Comparison of ENCODE assay signal across 9 cellular contexts in the genomic region with DNA sequence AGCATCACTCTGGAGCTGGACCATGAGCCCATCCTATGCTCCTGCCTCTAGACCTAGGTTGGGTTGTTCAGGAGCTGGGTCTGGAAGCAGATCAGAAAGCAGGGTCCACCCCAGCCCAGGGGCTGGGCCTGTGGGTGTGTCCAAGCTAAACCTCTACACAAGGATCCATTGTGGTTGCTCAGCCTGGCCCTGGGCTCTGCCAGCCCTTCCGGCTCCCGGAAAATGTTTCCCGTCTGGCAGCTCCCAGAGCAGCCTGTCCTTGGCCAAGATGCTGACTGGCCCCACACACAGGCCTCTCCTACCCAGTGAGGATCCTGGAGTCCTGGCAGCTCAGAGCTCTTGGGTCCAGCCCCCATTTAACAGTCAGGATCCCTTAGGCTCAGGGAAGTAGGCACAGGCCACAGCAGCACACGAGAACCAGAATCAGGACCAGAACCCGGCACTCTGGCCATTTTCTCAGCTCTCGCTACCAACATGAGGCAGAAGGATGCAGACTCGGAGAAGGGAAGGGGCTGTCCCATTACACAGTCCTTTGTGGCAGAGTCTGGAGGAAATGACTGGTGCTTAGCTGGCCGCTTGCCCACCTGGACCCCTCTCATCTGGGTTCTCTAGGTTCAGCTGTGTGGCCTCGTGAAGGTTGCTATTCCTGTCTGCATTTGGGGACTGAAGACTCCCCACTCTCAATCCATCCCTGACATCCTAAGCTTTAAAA. TPM values are rescaled to one million over a fixed set of nuclear protein-coding genes. Genes with fewer than 3 reads are reported as not detected.
DNase-seq lines count a peak whose midpoint lies in the region; ATAC-seq and TF ChIP-seq lines count a peak whose summit lies in the region.
"Had no signal": no experiment of that assay in that cellular context is flagged by ENCODE, and none has a peak within 500 bp of the region (broad histone marks: within the 10 kb centered on the region; RNA-seq: fewer than 3 reads in every experiment).

No MANE protein-coding gene starts in this region.

- DNase-seq in COLO829 (ENCODE audit: low spot score): peak; percentile 67
- DNase-seq in PC-9: no peak
- peak in 8 of 10 donors; percentile 8 to 92 (median 44) for DNase-seq in posterior cingulate gyrus
- DNase-seq in NOMO-1 treated with DMSO at 0.1 percent for 48 hours (lab: John Stamatoyannopoulos, UW; ENCODE audit: unreplicated experiment): no peak
- no peak for DNase-seq in Kasumi-1 (lab: John Stamatoyannopoulos, UW)
- no peak for DNase-seq in kidney tubule cell (ENCODE audit: low spot score)
- DNase-seq: NCI-H187 treated with DMSO at 0.1 percent for 48 hours had no signal

- H3K4me3 ChIP-seq in PC-9 (no peak overlapping the region), gastroesophageal sphincter (no peak overlapping the region)

- peaks cover 5% of the 10 kb centered on the region; the same call in 1 of the 2 replicates for H3K9me3 ChIP-seq in PC-9 (ENCODE audit: insufficient read depth, low read depth)
- no peaks in the 10 kb centered on the region for H3K9me3 ChIP-seq in gastroesophageal sphincter

- H4K20me1 ChIP-seq in PC-9 (ENCODE audit: insufficient read depth): no peaks in the 10 kb centered on the region

- TF ChIP-seq EP300 in gastroesophageal sphincter (IDR thresholded peaks at IDR 0.05): no peak

- H3K4me2 ChIP-seq in PC-9: 0 out of 2 replicates have a peak overlapping the region, but pooled peaks have one; percentile 28

- no peak overlapping the region for H2AFZ ChIP-seq in PC-9

- H3K27me3 ChIP-seq in PC-9 (ENCODE audit: insufficient read depth, low read depth) (no peaks in the 10 kb centered on the region), gastroesophageal sphincter (no peaks in the 10 kb centered on the region)

- no peaks in the 10 kb centered on the region for H3K9me2 ChIP-seq in PC-9 (ENCODE audit: insufficient read depth)

- H3K79me2 ChIP-seq in PC-9 (ENCODE audit: low read depth): no peaks in the 10 kb centered on the region

- H3K36me3 ChIP-seq in PC-9 (ENCODE audit: low read depth) (no peaks in the 10 kb centered on the region), gastroesophageal sphincter (no peaks in the 10 kb centered on the region)

- H3K4me1 ChIP-seq in PC-9 (replicated peaks; ENCODE audit: insufficient read depth) (peaks cover 22% of the 10 kb centered on the region), gastroesophageal sphincter (peaks cover 0 to 39% (median 16%) of the 10 kb centered on the region in 3 donors)

- BruUV-seq in PC-9 (replicated peaks; lab: Mats Ljungman, UMichigan): no TSS peak

- peaks cover 10% of the 10 kb centered on the region; the same call in 1 of the 2 replicates for H3F3A ChIP-seq in PC-9 (ENCODE audit: insufficient read depth, low read depth)

- H3K27ac ChIP-seq in PC-9 (no peak overlapping the region), gastroesophageal sphincter (peak overlapping the region in 3 of 4 donors; percentile 54 to 76 (median 64))

- ATAC-seq in gastroesophageal sphincter (peak; percentile 64), GM19395 (IDR thresholded peaks at IDR 0.05; ENCODE audit: unreplicated experiment) (no peak)

- WGBS in gastroesophageal sphincter (ENCODE audit: low coverage in 1 of 2), 2 donors: no CpG with 5 or more reads among the region's 9 CpGs

- no peak for TF ChIP-seq CTCF in PC-9 (conservative IDR thresholded peaks at IDR 0.05)
- no peak for TF ChIP-seq CTCF in gastroesophageal sphincter (IDR thresholded peaks at IDR 0.05)

- POLR2A ChIA-PET in PC-9 (lab: Charles Lee; ENCODE audit: unreplicated experiment): interaction anchor here (0.6 kb wide), 1 partner anchor 25 kb away, joined by 8 read pairs; no protein-coding TSS in a partner anchor

- intact Hi-C loops in PC-9 (cut with micrococcal nuclease; ENCODE audit: unreplicated experiment) (loop anchor here (1.0 to 2.0 kb wide), 7 partner anchors 35 to 707 kb away; a partner anchor contains a TSS), posterior cingulate gyrus (cut with DNase I) (loop anchor here (1.0 to 5.0 kb wide), 3 partner anchors 35 to 452 kb away; a partner anchor contains a TSS)

- no peak for TF ChIP-seq POLR2A in gastroesophageal sphincter (IDR thresholded peaks at IDR 0.05)

- CTCF ChIA-PET in PC-9 (lab: Charles Lee): interaction anchor here (0.5 to 4.2 kb wide), 21 partner anchors 9 to 706 kb away, joined by 3 to 22 read pairs (median 4); no protein-coding TSS in a partner anchor

RNA-seq across cellular contexts. Expression of a gene that starts 35.4 kb away (rescaled TPM):
- 20.5 and 22.6 TPM in 2 replicates for total RNA-seq in PC-9 (2021)
- 10 to 100 TPM; 17.0 to 40.0 (median 27.0) TPM for total RNA-seq in gastroesophageal sphincter

RNA-seq across cellular contexts. Expression of a gene that starts 40.5 kb away (rescaled TPM):
- total RNA-seq in PC-9 (2021) (19.8 and 22.5 TPM in 2 replicates), gastroesophageal sphincter (1 to 10 TPM in 2 of 4 donors, under 1 TPM in 2; 0.35 to 2.5 (median 0.89) TPM)

Comparison
In these comparisons a context has a peak if more than half of its experiments do, and no peak if none do; other contexts are left out.
1. DNase-seq: peak in COLO829 (single experiment) and posterior cingulate gyrus (8 of 10); none in PC-9 (0 of 2), NOMO-1 treated with DMSO at 0.1 percent for 48 hours (single experiment), Kasumi-1 (0 of 2) and kidney tubule cell (single experiment).